ENCODE assay signal across 1 cellular context in the genomic region with DNA sequence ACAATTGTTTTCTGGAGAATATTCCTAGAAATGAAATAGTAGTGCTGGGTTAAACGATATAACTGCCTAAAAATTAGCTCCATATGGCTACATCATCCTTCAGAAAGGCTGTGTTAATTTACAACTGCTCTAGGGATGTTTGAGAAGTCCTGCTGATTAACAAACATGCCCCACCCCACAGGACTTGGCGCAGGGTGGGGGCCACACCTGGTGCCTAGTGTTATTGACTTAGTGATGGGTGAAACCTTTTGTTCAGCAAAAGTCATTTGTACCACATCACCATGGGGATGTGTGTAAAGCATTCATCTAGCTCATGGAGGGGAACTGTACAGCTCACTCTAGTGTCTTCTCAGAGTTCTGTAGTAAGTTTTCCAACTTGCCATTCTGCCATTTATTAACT.
TF ChIP-seq lines count a peak whose summit lies in the region.

No MANE protein-coding gene starts in this region.

TF ChIP-seq in IMR-90, 13 proteins besides CTCF, POLR2A, EP300 and RAD21 (continued from another document):
- TF ChIP-seq, protein P1, sequence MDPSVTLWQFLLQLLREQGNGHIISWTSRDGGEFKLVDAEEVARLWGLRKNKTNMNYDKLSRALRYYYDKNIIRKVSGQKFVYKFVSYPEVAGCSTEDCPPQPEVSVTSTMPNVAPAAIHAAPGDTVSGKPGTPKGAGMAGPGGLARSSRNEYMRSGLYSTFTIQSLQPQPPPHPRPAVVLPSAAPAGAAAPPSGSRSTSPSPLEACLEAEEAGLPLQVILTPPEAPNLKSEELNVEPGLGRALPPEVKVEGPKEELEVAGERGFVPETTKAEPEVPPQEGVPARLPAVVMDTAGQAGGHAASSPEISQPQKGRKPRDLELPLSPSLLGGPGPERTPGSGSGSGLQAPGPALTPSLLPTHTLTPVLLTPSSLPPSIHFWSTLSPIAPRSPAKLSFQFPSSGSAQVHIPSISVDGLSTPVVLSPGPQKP (IDR thresholded peaks at IDR 0.05; ENCODE audit: borderline replicate concordance, low read depth, low read length): no peak
- TF ChIP-seq MAZ (IDR thresholded peaks at IDR 0.05; ENCODE audit: borderline replicate concordance, low read depth, low read length): no peak
TF ChIP-seq in IMR-90: peak in this region for 0.
